ENCODE assay signal across 1 cellular context in the genomic region with DNA sequence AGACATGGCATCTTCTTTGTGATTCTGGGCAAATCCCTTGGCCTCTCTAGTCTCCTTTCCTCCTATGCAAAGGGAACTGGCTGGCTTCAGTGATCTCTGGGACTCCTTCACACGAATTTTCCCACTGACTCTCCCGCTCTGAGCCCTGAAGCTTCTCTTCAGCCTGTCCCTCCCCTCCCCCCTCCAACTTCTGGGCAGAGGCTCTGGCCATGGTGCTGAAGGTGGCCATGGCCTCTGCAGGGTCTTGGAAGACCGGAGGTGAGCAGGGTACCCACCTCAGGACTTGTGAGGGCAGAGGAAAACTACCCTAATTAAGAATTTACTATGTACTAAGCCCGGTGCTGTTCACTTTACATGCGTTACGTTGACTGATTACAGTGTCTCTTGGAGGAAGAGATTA.
TF ChIP-seq lines count a peak whose summit lies in the region.

No MANE protein-coding gene starts in this region.

TF ChIP-seq in K562, 482 proteins besides CTCF, POLR2A, EP300 and RAD21 (continued from another document and continues in another):
- TF ChIP-seq ZBTB1 (CRISPR knock-in tag; IDR thresholded peaks at IDR 0.05; ENCODE audit: borderline replicate concordance, low read depth) (peak; percentile 39; the same call in 1 of the 2 replicates), CREM (IDR thresholded peaks at IDR 0.05; ENCODE audit: low read depth) (no peak), SRSF3 (IDR thresholded peaks at IDR 0.05; ENCODE audit: insufficient read depth, low read length) (no peak), BDP1 (IDR thresholded peaks at IDR 0.05; ENCODE audit: insufficient read depth, insufficient read length) (no peak), TGIF2 (CRISPR knock-in tag; IDR thresholded peaks at IDR 0.05) (no peak), SP1 (CRISPR knock-in tag; IDR thresholded peaks at IDR 0.05) (no peak), PTTG1 (tag; IDR thresholded peaks at IDR 0.05; ENCODE audit: low read depth) (no peak), TEAD1 (CRISPR knock-in tag; IDR thresholded peaks at IDR 0.05) (peak in 1 of 2 experiments; percentile 43; a peak in 1 of 4 replicates), SMARCE1 (IDR thresholded peaks at IDR 0.05) (no peak), NR2C1 (IDR thresholded peaks at IDR 0.05) (no peak), NR2C1 (tag; IDR thresholded peaks at IDR 0.05) (no peak), ZNF408 (CRISPR knock-in tag; IDR thresholded peaks at IDR 0.05; ENCODE audit: low read depth) (no peak), ZNF699 (CRISPR knock-in tag; IDR thresholded peaks at IDR 0.05; ENCODE audit: insufficient replicate concordance) (no peak), EWSR1 (IDR thresholded peaks at IDR 0.05; ENCODE audit: borderline replicate concordance, low read depth, partially characterized antibody) (no peak), POLR2B (IDR thresholded peaks at IDR 0.05; ENCODE audit: low read depth, partially characterized antibody) (no peak), TCF7 (IDR thresholded peaks at IDR 0.05; ENCODE audit: borderline replicate concordance) (no peak), HNRNPUL1 (IDR thresholded peaks at IDR 0.05; ENCODE audit: low read length) (no peak), SIN3A (IDR thresholded peaks at IDR 0.05; ENCODE audit: borderline replicate concordance in 2 of 2, control insufficient read depth in 1 of 2, low read depth in 2 of 2, low read length in 2 of 2) (no peak), ELF4 (CRISPR knock-in tag; IDR thresholded peaks at IDR 0.05) (no peak), SIRT6 (IDR thresholded peaks at IDR 0.05; ENCODE audit: low read depth, low read length) (no peak), NCOA4 (IDR thresholded peaks at IDR 0.05; ENCODE audit: partially characterized antibody) (no peak), PURB (CRISPR knock-in tag; IDR thresholded peaks at IDR 0.05; ENCODE audit: low read depth) (no peak), ZNF217 (CRISPR knock-in tag; IDR thresholded peaks at IDR 0.05) (no peak), MXI1 (IDR thresholded peaks at IDR 0.05; ENCODE audit: low read depth, low read length) (no peak), POLR2G (IDR thresholded peaks at IDR 0.05; ENCODE audit: low read depth, low read length) (no peak), SRSF7 (optimal IDR thresholded peaks at IDR 0.05; ENCODE audit: low read depth, low read length) (no peak), ETS2 (tag; IDR thresholded peaks at IDR 0.05; ENCODE audit: borderline replicate concordance, poor library complexity, severe bottlenecking) (no peak)
- TF ChIP-seq, protein P1, sequence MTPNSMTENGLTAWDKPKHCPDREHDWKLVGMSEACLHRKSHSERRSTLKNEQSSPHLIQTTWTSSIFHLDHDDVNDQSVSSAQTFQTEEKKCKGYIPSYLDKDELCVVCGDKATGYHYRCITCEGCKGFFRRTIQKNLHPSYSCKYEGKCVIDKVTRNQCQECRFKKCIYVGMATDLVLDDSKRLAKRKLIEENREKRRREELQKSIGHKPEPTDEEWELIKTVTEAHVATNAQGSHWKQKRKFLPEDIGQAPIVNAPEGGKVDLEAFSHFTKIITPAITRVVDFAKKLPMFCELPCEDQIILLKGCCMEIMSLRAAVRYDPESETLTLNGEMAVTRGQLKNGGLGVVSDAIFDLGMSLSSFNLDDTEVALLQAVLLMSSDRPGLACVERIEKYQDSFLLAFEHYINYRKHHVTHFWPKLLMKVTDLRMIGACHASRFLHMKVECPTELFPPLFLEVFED (CRISPR knock-in tag; conservative IDR thresholded peaks at IDR 0.05): no peak
- TF ChIP-seq, protein P2, sequence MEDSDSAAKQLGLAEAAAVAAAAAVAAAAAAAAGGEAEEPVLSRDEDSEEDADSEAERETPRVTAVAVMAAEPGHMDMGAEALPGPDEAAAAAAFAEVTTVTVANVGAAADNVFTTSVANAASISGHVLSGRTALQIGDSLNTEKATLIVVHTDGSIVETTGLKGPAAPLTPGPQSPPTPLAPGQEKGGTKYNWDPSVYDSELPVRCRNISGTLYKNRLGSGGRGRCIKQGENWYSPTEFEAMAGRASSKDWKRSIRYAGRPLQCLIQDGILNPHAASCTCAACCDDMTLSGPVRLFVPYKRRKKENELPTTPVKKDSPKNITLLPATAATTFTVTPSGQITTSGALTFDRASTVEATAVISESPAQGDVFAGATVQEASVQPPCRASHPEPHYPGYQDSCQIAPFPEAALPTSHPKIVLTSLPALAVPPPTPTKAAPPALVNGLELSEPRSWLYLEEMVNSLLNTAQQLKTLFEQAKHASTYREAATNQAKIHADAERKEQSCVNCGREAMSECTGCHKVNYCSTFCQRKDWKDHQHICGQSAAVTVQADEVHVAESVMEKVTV (CRISPR knock-in tag; IDR thresholded peaks at IDR 0.05): no peak
- TF ChIP-seq, protein P3, sequence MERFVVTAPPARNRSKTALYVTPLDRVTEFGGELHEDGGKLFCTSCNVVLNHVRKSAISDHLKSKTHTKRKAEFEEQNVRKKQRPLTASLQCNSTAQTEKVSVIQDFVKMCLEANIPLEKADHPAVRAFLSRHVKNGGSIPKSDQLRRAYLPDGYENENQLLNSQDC (CRISPR knock-in tag; IDR thresholded peaks at IDR 0.05): no peak
- TF ChIP-seq, protein P4, sequence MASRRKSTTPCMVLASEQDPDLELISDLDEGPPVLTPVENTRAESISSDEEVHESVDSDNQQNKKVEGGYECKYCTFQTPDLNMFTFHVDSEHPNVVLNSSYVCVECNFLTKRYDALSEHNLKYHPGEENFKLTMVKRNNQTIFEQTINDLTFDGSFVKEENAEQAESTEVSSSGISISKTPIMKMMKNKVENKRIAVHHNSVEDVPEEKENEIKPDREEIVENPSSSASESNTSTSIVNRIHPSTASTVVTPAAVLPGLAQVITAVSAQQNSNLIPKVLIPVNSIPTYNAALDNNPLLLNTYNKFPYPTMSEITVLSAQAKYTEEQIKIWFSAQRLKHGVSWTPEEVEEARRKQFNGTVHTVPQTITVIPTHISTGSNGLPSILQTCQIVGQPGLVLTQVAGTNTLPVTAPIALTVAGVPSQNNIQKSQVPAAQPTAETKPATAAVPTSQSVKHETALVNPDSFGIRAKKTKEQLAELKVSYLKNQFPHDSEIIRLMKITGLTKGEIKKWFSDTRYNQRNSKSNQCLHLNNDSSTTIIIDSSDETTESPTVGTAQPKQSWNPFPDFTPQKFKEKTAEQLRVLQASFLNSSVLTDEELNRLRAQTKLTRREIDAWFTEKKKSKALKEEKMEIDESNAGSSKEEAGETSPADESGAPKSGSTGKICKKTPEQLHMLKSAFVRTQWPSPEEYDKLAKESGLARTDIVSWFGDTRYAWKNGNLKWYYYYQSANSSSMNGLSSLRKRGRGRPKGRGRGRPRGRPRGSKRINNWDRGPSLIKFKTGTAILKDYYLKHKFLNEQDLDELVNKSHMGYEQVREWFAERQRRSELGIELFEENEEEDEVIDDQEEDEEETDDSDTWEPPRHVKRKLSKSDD (conservative IDR thresholded peaks at IDR 0.05; ENCODE audit: low read length): no peak
- TF ChIP-seq, protein P5, sequence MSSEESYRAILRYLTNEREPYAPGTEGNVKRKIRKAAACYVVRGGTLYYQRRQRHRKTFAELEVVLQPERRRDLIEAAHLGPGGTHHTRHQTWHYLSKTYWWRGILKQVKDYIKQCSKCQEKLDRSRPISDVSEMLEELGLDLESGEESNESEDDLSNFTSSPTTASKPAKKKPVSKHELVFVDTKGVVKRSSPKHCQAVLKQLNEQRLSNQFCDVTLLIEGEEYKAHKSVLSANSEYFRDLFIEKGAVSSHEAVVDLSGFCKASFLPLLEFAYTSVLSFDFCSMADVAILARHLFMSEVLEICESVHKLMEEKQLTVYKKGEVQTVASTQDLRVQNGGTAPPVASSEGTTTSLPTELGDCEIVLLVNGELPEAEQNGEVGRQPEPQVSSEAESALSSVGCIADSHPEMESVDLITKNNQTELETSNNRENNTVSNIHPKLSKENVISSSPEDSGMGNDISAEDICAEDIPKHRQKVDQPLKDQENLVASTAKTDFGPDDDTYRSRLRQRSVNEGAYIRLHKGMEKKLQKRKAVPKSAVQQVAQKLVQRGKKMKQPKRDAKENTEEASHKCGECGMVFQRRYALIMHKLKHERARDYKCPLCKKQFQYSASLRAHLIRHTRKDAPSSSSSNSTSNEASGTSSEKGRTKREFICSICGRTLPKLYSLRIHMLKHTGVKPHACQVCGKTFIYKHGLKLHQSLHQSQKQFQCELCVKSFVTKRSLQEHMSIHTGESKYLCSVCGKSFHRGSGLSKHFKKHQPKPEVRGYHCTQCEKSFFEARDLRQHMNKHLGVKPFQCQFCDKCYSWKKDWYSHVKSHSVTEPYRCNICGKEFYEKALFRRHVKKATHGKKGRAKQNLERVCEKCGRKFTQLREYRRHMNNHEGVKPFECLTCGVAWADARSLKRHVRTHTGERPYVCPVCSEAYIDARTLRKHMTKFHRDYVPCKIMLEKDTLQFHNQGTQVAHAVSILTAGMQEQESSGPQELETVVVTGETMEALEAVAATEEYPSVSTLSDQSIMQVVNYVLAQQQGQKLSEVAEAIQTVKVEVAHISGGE (CRISPR knock-in tag; IDR thresholded peaks at IDR 0.05): peak in 1 of 3 experiments; percentile 46; a peak in 1 of 6 replicates
- TF ChIP-seq, protein P6, sequence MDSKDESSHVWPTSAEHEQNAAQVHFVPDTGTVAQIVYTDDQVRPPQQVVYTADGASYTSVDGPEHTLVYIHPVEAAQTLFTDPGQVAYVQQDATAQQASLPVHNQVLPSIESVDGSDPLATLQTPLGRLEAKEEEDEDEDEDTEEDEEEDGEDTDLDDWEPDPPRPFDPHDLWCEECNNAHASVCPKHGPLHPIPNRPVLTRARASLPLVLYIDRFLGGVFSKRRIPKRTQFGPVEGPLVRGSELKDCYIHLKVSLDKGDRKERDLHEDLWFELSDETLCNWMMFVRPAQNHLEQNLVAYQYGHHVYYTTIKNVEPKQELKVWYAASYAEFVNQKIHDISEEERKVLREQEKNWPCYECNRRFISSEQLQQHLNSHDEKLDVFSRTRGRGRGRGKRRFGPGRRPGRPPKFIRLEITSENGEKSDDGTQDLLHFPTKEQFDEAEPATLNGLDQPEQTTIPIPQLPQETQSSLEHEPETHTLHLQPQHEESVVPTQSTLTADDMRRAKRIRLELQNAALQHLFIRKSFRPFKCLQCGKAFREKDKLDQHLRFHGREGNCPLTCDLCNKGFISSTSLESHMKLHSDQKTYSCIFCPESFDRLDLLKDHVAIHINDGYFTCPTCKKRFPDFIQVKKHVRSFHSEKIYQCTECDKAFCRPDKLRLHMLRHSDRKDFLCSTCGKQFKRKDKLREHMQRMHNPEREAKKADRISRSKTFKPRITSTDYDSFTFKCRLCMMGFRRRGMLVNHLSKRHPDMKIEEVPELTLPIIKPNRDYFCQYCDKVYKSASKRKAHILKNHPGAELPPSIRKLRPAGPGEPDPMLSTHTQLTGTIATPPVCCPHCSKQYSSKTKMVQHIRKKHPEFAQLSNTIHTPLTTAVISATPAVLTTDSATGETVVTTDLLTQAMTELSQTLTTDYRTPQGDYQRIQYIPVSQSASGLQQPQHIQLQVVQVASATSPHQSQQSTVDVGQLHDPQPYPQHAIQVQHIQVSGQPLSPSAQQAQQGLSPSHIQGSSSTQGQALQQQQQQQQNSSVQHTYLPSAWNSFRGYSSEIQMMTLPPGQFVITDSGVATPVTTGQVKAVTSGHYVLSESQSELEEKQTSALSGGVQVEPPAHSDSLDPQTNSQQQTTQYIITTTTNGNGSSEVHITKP (IDR thresholded peaks at IDR 0.05; ENCODE audit: partially characterized antibody): no peak
- TF ChIP-seq, protein P7, sequence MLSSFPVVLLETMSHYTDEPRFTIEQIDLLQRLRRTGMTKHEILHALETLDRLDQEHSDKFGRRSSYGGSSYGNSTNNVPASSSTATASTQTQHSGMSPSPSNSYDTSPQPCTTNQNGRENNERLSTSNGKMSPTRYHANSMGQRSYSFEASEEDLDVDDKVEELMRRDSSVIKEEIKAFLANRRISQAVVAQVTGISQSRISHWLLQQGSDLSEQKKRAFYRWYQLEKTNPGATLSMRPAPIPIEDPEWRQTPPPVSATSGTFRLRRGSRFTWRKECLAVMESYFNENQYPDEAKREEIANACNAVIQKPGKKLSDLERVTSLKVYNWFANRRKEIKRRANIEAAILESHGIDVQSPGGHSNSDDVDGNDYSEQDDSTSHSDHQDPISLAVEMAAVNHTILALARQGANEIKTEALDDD (IDR thresholded peaks at IDR 0.05): no peak
- TF ChIP-seq, protein P8, sequence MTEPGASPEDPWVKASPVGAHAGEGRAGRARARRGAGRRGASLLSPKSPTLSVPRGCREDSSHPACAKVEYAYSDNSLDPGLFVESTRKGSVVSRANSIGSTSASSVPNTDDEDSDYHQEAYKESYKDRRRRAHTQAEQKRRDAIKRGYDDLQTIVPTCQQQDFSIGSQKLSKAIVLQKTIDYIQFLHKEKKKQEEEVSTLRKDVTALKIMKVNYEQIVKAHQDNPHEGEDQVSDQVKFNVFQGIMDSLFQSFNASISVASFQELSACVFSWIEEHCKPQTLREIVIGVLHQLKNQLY (CRISPR knock-in tag; conservative IDR thresholded peaks at IDR 0.05): no peak
- TF ChIP-seq, protein P9, sequence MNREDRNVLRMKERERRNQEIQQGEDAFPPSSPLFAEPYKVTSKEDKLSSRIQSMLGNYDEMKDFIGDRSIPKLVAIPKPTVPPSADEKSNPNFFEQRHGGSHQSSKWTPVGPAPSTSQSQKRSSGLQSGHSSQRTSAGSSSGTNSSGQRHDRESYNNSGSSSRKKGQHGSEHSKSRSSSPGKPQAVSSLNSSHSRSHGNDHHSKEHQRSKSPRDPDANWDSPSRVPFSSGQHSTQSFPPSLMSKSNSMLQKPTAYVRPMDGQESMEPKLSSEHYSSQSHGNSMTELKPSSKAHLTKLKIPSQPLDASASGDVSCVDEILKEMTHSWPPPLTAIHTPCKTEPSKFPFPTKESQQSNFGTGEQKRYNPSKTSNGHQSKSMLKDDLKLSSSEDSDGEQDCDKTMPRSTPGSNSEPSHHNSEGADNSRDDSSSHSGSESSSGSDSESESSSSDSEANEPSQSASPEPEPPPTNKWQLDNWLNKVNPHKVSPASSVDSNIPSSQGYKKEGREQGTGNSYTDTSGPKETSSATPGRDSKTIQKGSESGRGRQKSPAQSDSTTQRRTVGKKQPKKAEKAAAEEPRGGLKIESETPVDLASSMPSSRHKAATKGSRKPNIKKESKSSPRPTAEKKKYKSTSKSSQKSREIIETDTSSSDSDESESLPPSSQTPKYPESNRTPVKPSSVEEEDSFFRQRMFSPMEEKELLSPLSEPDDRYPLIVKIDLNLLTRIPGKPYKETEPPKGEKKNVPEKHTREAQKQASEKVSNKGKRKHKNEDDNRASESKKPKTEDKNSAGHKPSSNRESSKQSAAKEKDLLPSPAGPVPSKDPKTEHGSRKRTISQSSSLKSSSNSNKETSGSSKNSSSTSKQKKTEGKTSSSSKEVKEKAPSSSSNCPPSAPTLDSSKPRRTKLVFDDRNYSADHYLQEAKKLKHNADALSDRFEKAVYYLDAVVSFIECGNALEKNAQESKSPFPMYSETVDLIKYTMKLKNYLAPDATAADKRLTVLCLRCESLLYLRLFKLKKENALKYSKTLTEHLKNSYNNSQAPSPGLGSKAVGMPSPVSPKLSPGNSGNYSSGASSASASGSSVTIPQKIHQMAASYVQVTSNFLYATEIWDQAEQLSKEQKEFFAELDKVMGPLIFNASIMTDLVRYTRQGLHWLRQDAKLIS (CRISPR knock-in tag; IDR thresholded peaks at IDR 0.05): no peak
- TF ChIP-seq, protein P10, sequence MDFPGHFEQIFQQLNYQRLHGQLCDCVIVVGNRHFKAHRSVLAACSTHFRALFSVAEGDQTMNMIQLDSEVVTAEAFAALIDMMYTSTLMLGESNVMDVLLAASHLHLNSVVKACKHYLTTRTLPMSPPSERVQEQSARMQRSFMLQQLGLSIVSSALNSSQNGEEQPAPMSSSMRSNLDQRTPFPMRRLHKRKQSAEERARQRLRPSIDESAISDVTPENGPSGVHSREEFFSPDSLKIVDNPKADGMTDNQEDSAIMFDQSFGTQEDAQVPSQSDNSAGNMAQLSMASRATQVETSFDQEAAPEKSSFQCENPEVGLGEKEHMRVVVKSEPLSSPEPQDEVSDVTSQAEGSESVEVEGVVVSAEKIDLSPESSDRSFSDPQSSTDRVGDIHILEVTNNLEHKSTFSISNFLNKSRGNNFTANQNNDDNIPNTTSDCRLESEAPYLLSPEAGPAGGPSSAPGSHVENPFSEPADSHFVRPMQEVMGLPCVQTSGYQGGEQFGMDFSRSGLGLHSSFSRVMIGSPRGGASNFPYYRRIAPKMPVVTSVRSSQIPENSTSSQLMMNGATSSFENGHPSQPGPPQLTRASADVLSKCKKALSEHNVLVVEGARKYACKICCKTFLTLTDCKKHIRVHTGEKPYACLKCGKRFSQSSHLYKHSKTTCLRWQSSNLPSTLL (IDR thresholded peaks at IDR 0.05): no peak
